In the genomic region with DNA sequence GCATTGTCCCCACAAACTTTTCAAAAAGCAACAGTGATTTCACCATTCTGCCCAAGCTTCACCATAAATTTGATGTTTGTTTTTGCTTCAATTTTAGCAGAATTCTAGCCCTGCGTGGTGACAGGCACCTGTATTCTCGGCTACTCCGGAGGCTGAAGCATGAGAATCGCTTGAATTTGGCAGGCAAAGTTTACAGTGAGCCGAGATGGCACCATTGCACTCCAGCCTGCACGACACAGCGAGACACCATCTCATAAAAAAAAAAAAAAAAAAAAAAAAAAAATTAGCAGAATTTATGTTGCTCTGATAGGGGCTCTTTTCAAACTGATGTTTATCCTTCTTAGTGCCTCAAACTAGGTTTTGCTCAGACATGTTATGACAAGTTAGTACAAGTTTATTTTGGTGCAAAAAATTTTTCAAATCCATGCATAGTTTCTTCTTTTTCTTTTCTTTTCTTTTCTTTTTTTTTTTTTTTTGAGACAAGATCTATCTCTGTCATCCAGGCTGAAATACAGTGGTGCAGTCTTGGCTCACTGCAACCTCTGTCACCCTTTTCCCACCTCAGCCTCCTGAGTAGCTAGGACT, we compare ENCODE assay signal across 19 cellular contexts. TPM values are rescaled to one million over a fixed set of nuclear protein-coding genes. Genes with fewer than 3 reads are reported as not detected.
A peak's percentile ranks its signal among the peaks of the same experiment; 100 is the strongest.
DNase-seq lines count a peak whose midpoint lies in the region; ATAC-seq and TF ChIP-seq lines count a peak whose summit lies in the region.
"Had no signal": no experiment of that assay in that cellular context is flagged by ENCODE, and none has a peak within 500 bp of the region (broad histone marks: within the 10 kb centered on the region; RNA-seq: fewer than 3 reads in every experiment).

No MANE protein-coding gene starts in this region.

- WGBS in sigmoid colon, 2 donors = 25 to 66% methylated on average over 7 of the region's 7 CpGs

- peaks cover 0 to 86% (median 62%) of the 10 kb centered on the region in 4 donors for H3K4me1 ChIP-seq in sigmoid colon

- no peak overlapping the region for H3K4me3 ChIP-seq in sigmoid colon
- H3K4me3 ChIP-seq: hepatocyte, spleen, vagina had no signal

- TF ChIP-seq EP300 in sigmoid colon (IDR thresholded peaks at IDR 0.05) = no peak

- CTCF ChIA-PET in activated CD8-positive, alpha-beta T cell treated with anti-CD3 and anti-CD28 coated beads for 36 hours (lab: Charles Lee) = interaction anchor here (0.7 to 1.5 kb wide), 3 partner anchors 9 to 85 kb away, joined by 3 to 5 read pairs (median 4); no protein-coding TSS in a partner anchor
- CTCF ChIA-PET in activated CD8-positive, alpha-beta T cell treated with anti-CD3 and anti-CD28 coated beads, Interleukin-2, amount 10 ng/mL, durations not matched to agents 7 days and 5 days (lab: Charles Lee) = no interaction called here
- CTCF ChIA-PET in HEK293T (lab: Yijun Ruan, JAX) = no interaction called here

- H3K4me1 Mint-ChIP-seq in activated CD8-positive, alpha-beta T cell treated with anti-CD3 and anti-CD28 coated beads for 36 hours (ENCODE audit: low read depth) = peaks cover 74% of the 10 kb centered on the region
- H3K4me1 Mint-ChIP-seq in activated CD8-positive, alpha-beta T cell treated with anti-CD3 and anti-CD28 coated beads, Interleukin-2, amount 10 ng/mL, durations not matched to agents 7 days and 5 days (ENCODE audit: low read depth) = peaks cover 51% of the 10 kb centered on the region
- H3K4me1 Mint-ChIP-seq in central memory CD8-positive, alpha-beta T cell = peaks cover 64% of the 10 kb centered on the region

- no peak for TF ChIP-seq CTCF in activated CD8-positive, alpha-beta T cell treated with anti-CD3 and anti-CD28 coated beads for 36 hours (IDR thresholded peaks at IDR 0.05)
- no peak for TF ChIP-seq CTCF in sigmoid colon (IDR thresholded peaks at IDR 0.05)

- no peak for TF ChIP-seq POLR2A in sigmoid colon (IDR thresholded peaks at IDR 0.05)

- no peak for DNase-seq in activated CD8-positive, alpha-beta T cell treated with anti-CD3 and anti-CD28 coated beads for 36 hours
- DNase-seq in activated CD8-positive, alpha-beta T cell treated with anti-CD3 and anti-CD28 coated beads, Interleukin-2, amount 10 ng/mL, durations not matched to agents 7 days and 5 days = no peak
- DNase-seq in HEK293T (ENCODE audit: extremely low spot score) = no peak
- DNase-seq in central memory CD8-positive, alpha-beta T cell (ENCODE audit: low spot score in 2 of 2) = no peak
- DNase-seq in sigmoid colon = no peak
- DNase-seq in AG08395 (ENCODE audit: low spot score) = no peak
- DNase-seq in activated gamma-delta T cell (lab: John Stamatoyannopoulos, UW) = no peak
- no peak for DNase-seq in NCI-H1436 (lab: John Stamatoyannopoulos, UW)
- DNase-seq: activated CD8-positive, alpha-beta memory T cell treated with anti-CD3 and anti-CD28 coated beads, Interleukin-2, amount 50 U/mL, for 48 hours; cerebellar nuclear complex; NCI-H2227 treated with DMSO at 0.1 percent for 48 hours; posterior cingulate gyrus; spleen; stimulated activated naive CD4-positive, alpha-beta T cell treated with Interleukin-2 at 50 U/mL for 16 hours; T-helper 2 cell had no signal

- intact Hi-C loops in activated CD8-positive, alpha-beta T cell treated with anti-CD3 and anti-CD28 coated beads for 36 hours (cut with micrococcal nuclease) = loop anchor here (5.0 kb wide), 1 partner anchor 33 kb away; no protein-coding TSS in a partner anchor
- intact Hi-C loops in sigmoid colon (cut with DNase I) = no loop called here

- H3K36me3 ChIP-seq in sigmoid colon = no peaks in the 10 kb centered on the region
- H3K36me3 ChIP-seq: vagina had no signal

- H3K27ac Mint-ChIP-seq in activated CD8-positive, alpha-beta T cell treated with anti-CD3 and anti-CD28 coated beads for 36 hours = peak overlapping the region; percentile 79
- no peak overlapping the region for H3K27ac Mint-ChIP-seq in activated CD8-positive, alpha-beta T cell treated with anti-CD3 and anti-CD28 coated beads, Interleukin-2, amount 10 ng/mL, durations not matched to agents 7 days and 5 days
- H3K27ac Mint-ChIP-seq in central memory CD8-positive, alpha-beta T cell (ENCODE audit: low read depth) = peak overlapping the region; percentile 44
- H3K27ac Mint-ChIP-seq: endodermal cell had no signal

- POLR2A ChIA-PET in activated CD8-positive, alpha-beta T cell treated with anti-CD3 and anti-CD28 coated beads for 36 hours (lab: Charles Lee) = interaction anchor here (1.2 kb wide), 1 partner anchor 17 kb away, joined by 3 read pairs; no protein-coding TSS in a partner anchor
- POLR2A ChIA-PET in activated CD8-positive, alpha-beta T cell treated with anti-CD3 and anti-CD28 coated beads, Interleukin-2, amount 10 ng/mL, durations not matched to agents 7 days and 5 days (lab: Charles Lee) = interaction anchor here (0.6 to 1.2 kb wide), 3 partner anchors 26 to 63 kb away, joined by 3 read pairs; no protein-coding TSS in a partner anchor
- POLR2A ChIA-PET in HEK293T (lab: Yijun Ruan, JAX) = no interaction called here

- peaks cover 17% of the 10 kb centered on the region for H3K9me3 Mint-ChIP-seq in activated CD8-positive, alpha-beta T cell treated with anti-CD3 and anti-CD28 coated beads for 36 hours
- peaks cover 7% of the 10 kb centered on the region for H3K9me3 Mint-ChIP-seq in activated CD8-positive, alpha-beta T cell treated with anti-CD3 and anti-CD28 coated beads, Interleukin-2, amount 10 ng/mL, durations not matched to agents 7 days and 5 days (ENCODE audit: insufficient read depth)
- peaks cover 6% of the 10 kb centered on the region for H3K9me3 Mint-ChIP-seq in central memory CD8-positive, alpha-beta T cell

- H3K9me3 ChIP-seq in sigmoid colon = no peaks in the 10 kb centered on the region
- H3K9me3 ChIP-seq: vagina had no signal

- H3K27ac ChIP-seq in sigmoid colon = peak overlapping the region; percentile 1 to 66 (median 60)
- H3K27ac ChIP-seq: HL-60, vagina had no signal

- peaks cover 56% of the 10 kb centered on the region for H3K36me3 Mint-ChIP-seq in activated CD8-positive, alpha-beta T cell treated with anti-CD3 and anti-CD28 coated beads for 36 hours (ENCODE audit: low read depth)
- H3K36me3 Mint-ChIP-seq in activated CD8-positive, alpha-beta T cell treated with anti-CD3 and anti-CD28 coated beads, Interleukin-2, amount 10 ng/mL, durations not matched to agents 7 days and 5 days (ENCODE audit: low read depth) = peaks cover 69% of the 10 kb centered on the region
- peaks cover 22% of the 10 kb centered on the region for H3K36me3 Mint-ChIP-seq in central memory CD8-positive, alpha-beta T cell (ENCODE audit: insufficient read depth)

- no peak for ATAC-seq in activated CD8-positive, alpha-beta T cell treated with anti-CD3 and anti-CD28 coated beads for 36 hours
- no peak for ATAC-seq in activated CD8-positive, alpha-beta T cell treated with anti-CD3 and anti-CD28 coated beads, Interleukin-2, amount 10 ng/mL, durations not matched to agents 7 days and 5 days
- no peak for ATAC-seq in central memory CD8-positive, alpha-beta T cell (replicated peaks; ENCODE audit: extremely low read depth, poor library complexity, severe bottlenecking)

- H3K27me3 ChIP-seq in sigmoid colon = no peaks in the 10 kb centered on the region
- H3K27me3 ChIP-seq: hepatocyte, spleen, vagina had no signal

- H3K27me3 Mint-ChIP-seq in activated CD8-positive, alpha-beta T cell treated with anti-CD3 and anti-CD28 coated beads for 36 hours = no peaks in the 10 kb centered on the region
- H3K27me3 Mint-ChIP-seq in activated CD8-positive, alpha-beta T cell treated with anti-CD3 and anti-CD28 coated beads, Interleukin-2, amount 10 ng/mL, durations not matched to agents 7 days and 5 days (ENCODE audit: low read depth) = no peaks in the 10 kb centered on the region
- no peaks in the 10 kb centered on the region for H3K27me3 Mint-ChIP-seq in central memory CD8-positive, alpha-beta T cell

- no peak overlapping the region for H3K4me3 Mint-ChIP-seq in activated CD8-positive, alpha-beta T cell treated with anti-CD3 and anti-CD28 coated beads for 36 hours
- H3K4me3 Mint-ChIP-seq in activated CD8-positive, alpha-beta T cell treated with anti-CD3 and anti-CD28 coated beads, Interleukin-2, amount 10 ng/mL, durations not matched to agents 7 days and 5 days = no peak overlapping the region
- peak overlapping the region; percentile 0 for H3K4me3 Mint-ChIP-seq in central memory CD8-positive, alpha-beta T cell
- H3K4me3 Mint-ChIP-seq: endodermal cell had no signal

TF ChIP-seq in HEK293T, 16 proteins besides CTCF, POLR2A, EP300 and RAD21:
- TF ChIP-seq ZNF384 (IDR thresholded peaks at IDR 0.05) (peak; percentile 91), SUZ12 (IDR thresholded peaks at IDR 0.05) (no peak)

RNA-seq across cellular contexts. Expression of a gene that starts 24.3 kb away (rescaled TPM):
- 10 to 100 TPM; 40.4 to 41.6 TPM for total RNA-seq in activated CD8-positive, alpha-beta T cell treated with anti-CD3 and anti-CD28 coated beads for 36 hours
- total RNA-seq in activated CD8-positive, alpha-beta T cell treated with anti-CD3 and anti-CD28 coated beads, Interleukin-2, amount 10 ng/mL, durations not matched to agents 7 days and 5 days = 10 to 100 TPM; 61.7 to 63.7 TPM
- total RNA-seq in sigmoid colon = 100 to 1,000 TPM; 143 to 348 (median 203) TPM
- 100 to 1,000 TPM in 1 of 3 donors, 10 to 100 TPM in 2; 34.7 to 113 (median 65.5) TPM for polyA plus RNA-seq in sigmoid colon
